11 cellular contexts compared by ENCODE assay signal in the genomic region with DNA sequence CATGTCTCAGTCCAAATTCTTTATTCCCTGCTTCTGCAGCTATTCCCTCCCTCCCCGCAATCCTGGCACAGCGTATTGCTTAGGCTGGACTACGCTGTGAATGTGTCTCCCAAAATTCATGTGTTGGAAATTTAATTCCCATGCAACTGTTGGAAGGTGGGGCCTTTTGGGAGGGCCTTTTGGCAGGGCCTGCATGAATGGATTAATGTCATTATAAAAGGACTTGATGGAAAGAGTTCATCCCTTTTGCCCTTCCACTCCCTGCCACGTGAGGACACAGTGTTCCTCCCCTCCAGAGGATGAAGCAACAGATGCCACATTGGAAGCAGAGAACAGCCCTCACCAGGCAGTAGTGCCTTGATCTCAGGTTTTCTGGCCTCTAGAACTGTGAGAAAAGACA. TPM values are rescaled to one million over a fixed set of nuclear protein-coding genes. Genes with fewer than 3 reads are reported as not detected.
A peak's percentile ranks its signal among the peaks of the same experiment; 100 is the strongest.
DNase-seq lines count a peak whose midpoint lies in the region; ATAC-seq and TF ChIP-seq lines count a peak whose summit lies in the region.
"Had no signal": no experiment of that assay in that cellular context is flagged by ENCODE, and none has a peak within 500 bp of the region (broad histone marks: within the 10 kb centered on the region; RNA-seq: fewer than 3 reads in every experiment).

No MANE protein-coding gene starts in this region.

- no peaks in the 10 kb centered on the region for H3K9me2 ChIP-seq in GM23248 (ENCODE audit: insufficient read depth)

- 37 to 41% methylated on average over 4 of the region's 4 CpGs for WGBS in GM23248 (ENCODE audit: low coverage in 1 of 2, low lambda C conversion rate in 2 of 2, missing lambda C conversion rate in 2 of 2), 2 experiments
- 95% methylated on average over 4 of the region's 4 CpGs for WGBS in smooth muscle cell (ENCODE audit: low lambda C conversion rate)

- H3K4me3 ChIP-seq in GM23248 (peak overlapping the region; percentile 60), smooth muscle cell (no peak overlapping the region)
- H3K4me3 ChIP-seq: colonic mucosa had no signal

- no peak for TF ChIP-seq CTCF in smooth muscle cell (IDR thresholded peaks at IDR 0.05; ENCODE audit: borderline replicate concordance, insufficient read depth, poor library complexity, severe bottlenecking)

- intact Hi-C loops in left ventricle myocardium superior (cut with micrococcal nuclease): loop anchor here (10.0 kb wide), 1 partner anchor 171 kb away; no protein-coding TSS in a partner anchor

- H4K20me1 ChIP-seq in GM23248 (ENCODE audit: insufficient read depth) (no peaks in the 10 kb centered on the region), smooth muscle cell (ENCODE audit: low read depth) (no peaks in the 10 kb centered on the region)

- H2AFZ ChIP-seq in GM23248: peak overlapping the region; percentile 93
- peak overlapping the region; percentile 91 for H2AFZ ChIP-seq in smooth muscle cell (ENCODE audit: low read depth)

- H3K79me2 ChIP-seq in GM23248 (ENCODE audit: insufficient read depth): no peaks in the 10 kb centered on the region
- H3K79me2 ChIP-seq in smooth muscle cell (ENCODE audit: low read depth): no peaks in the 10 kb centered on the region

- H3K4me2 ChIP-seq in GM23248 (ENCODE audit: unreplicated experiment) (peak overlapping the region; percentile 77), smooth muscle cell (no peak overlapping the region)

- ATAC-seq in left ventricle myocardium superior (peak; percentile 62), GM18873 (IDR thresholded peaks at IDR 0.05; ENCODE audit: low FRiP score, unreplicated experiment) (no peak)

- DNase-seq in GM23248 (peak; percentile 60), amniotic epithelial cell (ENCODE audit: low read depth) (peak; percentile 49), left ventricle myocardium superior (no peak), smooth muscle cell (lab: John Stamatoyannopoulos, UW; ENCODE audit: unreplicated experiment) (no peak), T-helper 2 cell (no peak), AML-193 (lab: John Stamatoyannopoulos, UW) (no peak), AG08396 (ENCODE audit: low spot score) (no peak)
- DNase-seq: NCI-H1092, NCI-H510A had no signal

- H3F3A ChIP-seq in GM23248 (ENCODE audit: insufficient read depth) (no peaks in the 10 kb centered on the region), smooth muscle cell (ENCODE audit: low read depth) (no peaks in the 10 kb centered on the region)

- in situ Hi-C loops in GM23248 (cut with MboI): loop anchor here (25.0 kb wide), 1 partner anchor 168 kb away; a partner anchor contains a TSS

- no peaks in the 10 kb centered on the region for H3K27me3 ChIP-seq in GM23248 (replicated peaks; ENCODE audit: insufficient read depth)
- H3K27me3 ChIP-seq in smooth muscle cell (ENCODE audit: low read depth): no peaks in the 10 kb centered on the region
- H3K27me3 ChIP-seq: colonic mucosa had no signal

- no peak overlapping the region for H3K27ac ChIP-seq in GM23248
- no peak overlapping the region for H3K27ac ChIP-seq in smooth muscle cell (ENCODE audit: low read depth)
- H3K27ac ChIP-seq: colonic mucosa had no signal

- H3K9me3 ChIP-seq in GM23248 (ENCODE audit: low read depth) (no peaks in the 10 kb centered on the region), smooth muscle cell (replicated peaks; ENCODE audit: low read depth) (no peaks in the 10 kb centered on the region)
- H3K9me3 ChIP-seq: colonic mucosa had no signal

- peaks cover 5% of the 10 kb centered on the region; the same call in 1 of the 2 replicates for H3K4me1 ChIP-seq in GM23248 (ENCODE audit: insufficient read depth)
- H3K4me1 ChIP-seq in smooth muscle cell (ENCODE audit: low read depth): peaks cover 3% of the 10 kb centered on the region
- H3K4me1 ChIP-seq: colonic mucosa had no signal

- H3K36me3 ChIP-seq in GM23248 (ENCODE audit: low read depth): no peaks in the 10 kb centered on the region
- H3K36me3 ChIP-seq in smooth muscle cell (ENCODE audit: low read depth): no peaks in the 10 kb centered on the region
- H3K36me3 ChIP-seq: colonic mucosa had no signal

- H3K9ac ChIP-seq in GM23248 (peak overlapping the region; percentile 61), smooth muscle cell (ENCODE audit: low read depth) (no peak overlapping the region)

RNA-seq across cellular contexts. Expression of a gene that starts 20.4 kb away (rescaled TPM):
- total RNA-seq in GM23248 (2014; rRNA removed; shearing (Covaris generic)): 0.38 and 0.65 TPM in 2 replicates
- polyA plus RNA-seq in GM23248 (2016; fragmentation: Nextera tagmentation; extraction: Ambion mirVana) (1.2 TPM in 2 replicates), smooth muscle cell (1.3 and 1.6 TPM in 2 replicates)
- total RNA-seq in left ventricle myocardium superior (22.5 TPM), smooth muscle cell (0.27 and 0.54 TPM in 2 replicates)

RNA-seq across cellular contexts. Expression of a gene that starts 51.8 kb away (rescaled TPM):
- 5.4 and 7.7 TPM in 2 replicates for total RNA-seq in GM23248 (2014; rRNA removed; shearing (Covaris generic))
- polyA plus RNA-seq in GM23248 (2016; fragmentation: Nextera tagmentation; extraction: Ambion mirVana) (6.8 and 7.3 TPM in 2 replicates), smooth muscle cell (14.2 and 15.6 TPM in 2 replicates)
- total RNA-seq in left ventricle myocardium superior (5.9 TPM), smooth muscle cell (4.8 and 5.3 TPM in 2 replicates)

RNA-seq across cellular contexts. Expression of a gene that starts 54.3 kb away (rescaled TPM):
- total RNA-seq in GM23248 (2014; rRNA removed; shearing (Covaris generic)): 25.4 and 27.6 TPM in 2 replicates
- polyA plus RNA-seq in GM23248 (2016; fragmentation: Nextera tagmentation; extraction: Ambion mirVana) (2.6 and 3.1 TPM in 2 replicates), smooth muscle cell (11.6 and 14.0 TPM in 2 replicates)
- total RNA-seq in left ventricle myocardium superior (46.5 TPM), smooth muscle cell (33.2 and 43.6 TPM in 2 replicates)

Comparison
In these comparisons a context has a peak if more than half of its experiments do, and no peak if none do; other contexts are left out.
1. DNase-seq: peak in GM23248 (single experiment) and amniotic epithelial cell (single experiment); none in left ventricle myocardium superior (single experiment), smooth muscle cell (single experiment), T-helper 2 cell (0 of 5), AML-193 (0 of 2) and AG08396 (single experiment).
2. RNA of a gene that starts 20.4 kb away (total RNA-seq): 22.5 TPM in left ventricle myocardium superior (single experiment); 0.38 to 0.65 TPM in GM23248 and 0.27 to 0.54 TPM in smooth muscle cell; every median in the first group is over 10 times any median in the second.